In genomic region chr6:166999145-166999844, GRCh38 we compare ENCODE assay signal across 1 cellular context.
TF ChIP-seq lines count a peak whose summit lies in the region.

Gene CEP43, plus strand, starts transcription at chr6:166999397. Its CDS starts 16 bp downstream, at chr6:166999413.

TF ChIP-seq in HepG2, 621 proteins besides CTCF, POLR2A, EP300 and RAD21 (continued from another document and continues in another):
- TF ChIP-seq NFRKB (IDR thresholded peaks at IDR 0.05): no peak
- peak; percentile 83 for TF ChIP-seq SALL1 (CRISPR knock-in tag; IDR thresholded peaks at IDR 0.05)
- peak; percentile 75; the same call in 1 of the 2 replicates for TF ChIP-seq ZNF451 (CRISPR knock-in tag; IDR thresholded peaks at IDR 0.05)
- TF ChIP-seq SMYD3 (CRISPR knock-in tag; IDR thresholded peaks at IDR 0.05): no peak; the same call in 1 of the 2 replicates
- no peak; the same call in 1 of the 2 replicates for TF ChIP-seq MED13 (CRISPR knock-in tag; IDR thresholded peaks at IDR 0.05)
- TF ChIP-seq ATF4 (CRISPR knock-in tag; IDR thresholded peaks at IDR 0.05): no peak
- peak; percentile 76 for TF ChIP-seq YEATS4 (CRISPR knock-in tag; IDR thresholded peaks at IDR 0.05; ENCODE audit: borderline replicate concordance)
- no peak for TF ChIP-seq ZBTB46 (CRISPR knock-in tag; IDR thresholded peaks at IDR 0.05; ENCODE audit: borderline replicate concordance)
- peak; percentile 87 for TF ChIP-seq ZNF598 (CRISPR knock-in tag; IDR thresholded peaks at IDR 0.05; ENCODE audit: borderline replicate concordance)
- TF ChIP-seq ZKSCAN1 (IDR thresholded peaks at IDR 0.05; ENCODE audit: low read length): no peak
- peak; percentile 13 for TF ChIP-seq MYC (CRISPR knock-in tag; IDR thresholded peaks at IDR 0.05; ENCODE audit: borderline replicate concordance)
- TF ChIP-seq KLF15 (CRISPR knock-in tag; IDR thresholded peaks at IDR 0.05; ENCODE audit: borderline replicate concordance): peak; percentile 23; the same call in 1 of the 2 replicates
- no peak for TF ChIP-seq ZFP37 (CRISPR knock-in tag; IDR thresholded peaks at IDR 0.05; ENCODE audit: borderline replicate concordance)
- peak; percentile 77 for TF ChIP-seq KMT2A (CRISPR knock-in tag; IDR thresholded peaks at IDR 0.05)
- no peak for TF ChIP-seq CENPT (CRISPR knock-in tag; IDR thresholded peaks at IDR 0.05; ENCODE audit: low read depth)
- TF ChIP-seq, protein P1, sequence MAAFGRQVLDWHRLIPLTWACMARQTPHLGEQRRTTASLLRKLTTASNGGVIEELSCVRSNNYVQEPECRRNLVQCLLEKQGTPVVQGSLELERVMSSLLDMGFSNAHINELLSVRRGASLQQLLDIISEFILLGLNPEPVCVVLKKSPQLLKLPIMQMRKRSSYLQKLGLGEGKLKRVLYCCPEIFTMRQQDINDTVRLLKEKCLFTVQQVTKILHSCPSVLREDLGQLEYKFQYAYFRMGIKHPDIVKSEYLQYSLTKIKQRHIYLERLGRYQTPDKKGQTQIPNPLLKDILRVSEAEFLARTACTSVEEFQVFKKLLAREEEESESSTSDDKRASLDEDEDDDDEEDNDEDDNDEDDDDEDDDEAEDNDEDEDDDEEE (CRISPR knock-in tag; IDR thresholded peaks at IDR 0.05): no peak; the same call in 1 of the 2 replicates
- TF ChIP-seq ARHGAP35 (CRISPR knock-in tag; IDR thresholded peaks at IDR 0.05; ENCODE audit: borderline replicate concordance): peak; percentile 73
- TF ChIP-seq ZNF883 (CRISPR knock-in tag; IDR thresholded peaks at IDR 0.05; ENCODE audit: not compliant biosample characterization): no peak
- no peak for TF ChIP-seq ZNF605 (CRISPR knock-in tag; IDR thresholded peaks at IDR 0.05)
- TF ChIP-seq AGO1 (IDR thresholded peaks at IDR 0.05; ENCODE audit: low read depth, low read length, poor library complexity, severe bottlenecking): peak; percentile 97
- TF ChIP-seq ZBTB33 (CRISPR knock-in tag; IDR thresholded peaks at IDR 0.05): 0 out of 2 replicates have a peak, but pooled peaks have one; percentile 3
- TF ChIP-seq SMARCC2 (IDR thresholded peaks at IDR 0.05): no peak
- no peak for TF ChIP-seq ZZZ3 (CRISPR knock-in tag; IDR thresholded peaks at IDR 0.05; ENCODE audit: borderline replicate concordance)
- no peak for TF ChIP-seq SCMH1 (CRISPR knock-in tag; IDR thresholded peaks at IDR 0.05; ENCODE audit: borderline replicate concordance)
- TF ChIP-seq JUND (CRISPR knock-in tag; IDR thresholded peaks at IDR 0.05): no peak
- 0 out of 2 replicates have a peak, but pooled peaks have one; percentile 36 for TF ChIP-seq ZBTB26 (CRISPR knock-in tag; IDR thresholded peaks at IDR 0.05; ENCODE audit: borderline replicate concordance)
- TF ChIP-seq HOXA3 (CRISPR knock-in tag; IDR thresholded peaks at IDR 0.05): peak; percentile 94
- no peak for TF ChIP-seq ZNF761 (CRISPR knock-in tag; conservative IDR thresholded peaks at IDR 0.05)
- TF ChIP-seq MXD4 (CRISPR knock-in tag; IDR thresholded peaks at IDR 0.05): no peak; the same call in 1 of the 2 replicates
- peak; percentile 62 for TF ChIP-seq ATF3 (CRISPR knock-in tag; IDR thresholded peaks at IDR 0.05)
- peak; percentile 58; the same call in 1 of the 2 replicates for TF ChIP-seq ZNF160 (CRISPR knock-in tag; IDR thresholded peaks at IDR 0.05)
- TF ChIP-seq POLR2G (IDR thresholded peaks at IDR 0.05; ENCODE audit: low read depth, low read length): peak; percentile 96
- TF ChIP-seq SOX13 (IDR thresholded peaks at IDR 0.05): peak; percentile 50; the same call in 1 of the 2 replicates
- peak in 1 of 2 experiments; percentile 23; a peak in 1 of 4 replicates for TF ChIP-seq SOX13 (CRISPR knock-in tag; conservative IDR thresholded peaks at IDR 0.05 in 1 of 2, IDR thresholded peaks at IDR 0.05 in 1 of 2)
- TF ChIP-seq GATAD2A (CRISPR knock-in tag; IDR thresholded peaks at IDR 0.05): 0 out of 2 replicates have a peak, but pooled peaks have one; percentile 14
- TF ChIP-seq, protein P2, sequence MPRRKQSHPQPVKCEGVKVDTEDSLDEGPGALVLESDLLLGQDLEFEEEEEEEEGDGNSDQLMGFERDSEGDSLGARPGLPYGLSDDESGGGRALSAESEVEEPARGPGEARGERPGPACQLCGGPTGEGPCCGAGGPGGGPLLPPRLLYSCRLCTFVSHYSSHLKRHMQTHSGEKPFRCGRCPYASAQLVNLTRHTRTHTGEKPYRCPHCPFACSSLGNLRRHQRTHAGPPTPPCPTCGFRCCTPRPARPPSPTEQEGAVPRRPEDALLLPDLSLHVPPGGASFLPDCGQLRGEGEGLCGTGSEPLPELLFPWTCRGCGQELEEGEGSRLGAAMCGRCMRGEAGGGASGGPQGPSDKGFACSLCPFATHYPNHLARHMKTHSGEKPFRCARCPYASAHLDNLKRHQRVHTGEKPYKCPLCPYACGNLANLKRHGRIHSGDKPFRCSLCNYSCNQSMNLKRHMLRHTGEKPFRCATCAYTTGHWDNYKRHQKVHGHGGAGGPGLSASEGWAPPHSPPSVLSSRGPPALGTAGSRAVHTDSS (CRISPR knock-in tag; conservative IDR thresholded peaks at IDR 0.05): no peak
- TF ChIP-seq, protein P3, sequence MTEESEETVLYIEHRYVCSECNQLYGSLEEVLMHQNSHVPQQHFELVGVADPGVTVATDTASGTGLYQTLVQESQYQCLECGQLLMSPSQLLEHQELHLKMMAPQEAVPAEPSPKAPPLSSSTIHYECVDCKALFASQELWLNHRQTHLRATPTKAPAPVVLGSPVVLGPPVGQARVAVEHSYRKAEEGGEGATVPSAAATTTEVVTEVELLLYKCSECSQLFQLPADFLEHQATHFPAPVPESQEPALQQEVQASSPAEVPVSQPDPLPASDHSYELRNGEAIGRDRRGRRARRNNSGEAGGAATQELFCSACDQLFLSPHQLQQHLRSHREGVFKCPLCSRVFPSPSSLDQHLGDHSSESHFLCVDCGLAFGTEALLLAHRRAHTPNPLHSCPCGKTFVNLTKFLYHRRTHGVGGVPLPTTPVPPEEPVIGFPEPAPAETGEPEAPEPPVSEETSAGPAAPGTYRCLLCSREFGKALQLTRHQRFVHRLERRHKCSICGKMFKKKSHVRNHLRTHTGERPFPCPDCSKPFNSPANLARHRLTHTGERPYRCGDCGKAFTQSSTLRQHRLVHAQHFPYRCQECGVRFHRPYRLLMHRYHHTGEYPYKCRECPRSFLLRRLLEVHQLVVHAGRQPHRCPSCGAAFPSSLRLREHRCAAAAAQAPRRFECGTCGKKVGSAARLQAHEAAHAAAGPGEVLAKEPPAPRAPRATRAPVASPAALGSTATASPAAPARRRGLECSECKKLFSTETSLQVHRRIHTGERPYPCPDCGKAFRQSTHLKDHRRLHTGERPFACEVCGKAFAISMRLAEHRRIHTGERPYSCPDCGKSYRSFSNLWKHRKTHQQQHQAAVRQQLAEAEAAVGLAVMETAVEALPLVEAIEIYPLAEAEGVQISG (CRISPR knock-in tag; IDR thresholded peaks at IDR 0.05): peak; percentile 79
- TF ChIP-seq, protein P4, sequence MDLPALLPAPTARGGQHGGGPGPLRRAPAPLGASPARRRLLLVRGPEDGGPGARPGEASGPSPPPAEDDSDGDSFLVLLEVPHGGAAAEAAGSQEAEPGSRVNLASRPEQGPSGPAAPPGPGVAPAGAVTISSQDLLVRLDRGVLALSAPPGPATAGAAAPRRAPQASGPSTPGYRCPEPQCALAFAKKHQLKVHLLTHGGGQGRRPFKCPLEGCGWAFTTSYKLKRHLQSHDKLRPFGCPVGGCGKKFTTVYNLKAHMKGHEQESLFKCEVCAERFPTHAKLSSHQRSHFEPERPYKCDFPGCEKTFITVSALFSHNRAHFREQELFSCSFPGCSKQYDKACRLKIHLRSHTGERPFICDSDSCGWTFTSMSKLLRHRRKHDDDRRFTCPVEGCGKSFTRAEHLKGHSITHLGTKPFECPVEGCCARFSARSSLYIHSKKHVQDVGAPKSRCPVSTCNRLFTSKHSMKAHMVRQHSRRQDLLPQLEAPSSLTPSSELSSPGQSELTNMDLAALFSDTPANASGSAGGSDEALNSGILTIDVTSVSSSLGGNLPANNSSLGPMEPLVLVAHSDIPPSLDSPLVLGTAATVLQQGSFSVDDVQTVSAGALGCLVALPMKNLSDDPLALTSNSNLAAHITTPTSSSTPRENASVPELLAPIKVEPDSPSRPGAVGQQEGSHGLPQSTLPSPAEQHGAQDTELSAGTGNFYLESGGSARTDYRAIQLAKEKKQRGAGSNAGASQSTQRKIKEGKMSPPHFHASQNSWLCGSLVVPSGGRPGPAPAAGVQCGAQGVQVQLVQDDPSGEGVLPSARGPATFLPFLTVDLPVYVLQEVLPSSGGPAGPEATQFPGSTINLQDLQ (CRISPR knock-in tag; IDR thresholded peaks at IDR 0.05): peak; percentile 95
- TF ChIP-seq MEF2D (CRISPR knock-in tag; IDR thresholded peaks at IDR 0.05): no peak
- no peak for TF ChIP-seq ZNF33A (CRISPR knock-in tag; IDR thresholded peaks at IDR 0.05; ENCODE audit: borderline replicate concordance)
- no peak for TF ChIP-seq PCBP2 (optimal IDR thresholded peaks at IDR 0.05; ENCODE audit: low read depth, low read length, poor library complexity, severe bottlenecking)
- no peak; the same call in 1 of the 2 replicates for TF ChIP-seq FOXM1 (CRISPR knock-in tag; IDR thresholded peaks at IDR 0.05)
- no peak; the same call in none of the 2 replicates for TF ChIP-seq ZNF589 (CRISPR knock-in tag; conservative IDR thresholded peaks at IDR 0.05)
- TF ChIP-seq ZNF121 (CRISPR knock-in tag; IDR thresholded peaks at IDR 0.05): no peak
- no peak for TF ChIP-seq EHMT2 (IDR thresholded peaks at IDR 0.05; ENCODE audit: borderline replicate concordance, low read depth, low read length)
- peak; percentile 53; the same call in 1 of the 2 replicates for TF ChIP-seq MTA1 (CRISPR knock-in tag; IDR thresholded peaks at IDR 0.05; ENCODE audit: borderline replicate concordance)
- TF ChIP-seq, protein P5, sequence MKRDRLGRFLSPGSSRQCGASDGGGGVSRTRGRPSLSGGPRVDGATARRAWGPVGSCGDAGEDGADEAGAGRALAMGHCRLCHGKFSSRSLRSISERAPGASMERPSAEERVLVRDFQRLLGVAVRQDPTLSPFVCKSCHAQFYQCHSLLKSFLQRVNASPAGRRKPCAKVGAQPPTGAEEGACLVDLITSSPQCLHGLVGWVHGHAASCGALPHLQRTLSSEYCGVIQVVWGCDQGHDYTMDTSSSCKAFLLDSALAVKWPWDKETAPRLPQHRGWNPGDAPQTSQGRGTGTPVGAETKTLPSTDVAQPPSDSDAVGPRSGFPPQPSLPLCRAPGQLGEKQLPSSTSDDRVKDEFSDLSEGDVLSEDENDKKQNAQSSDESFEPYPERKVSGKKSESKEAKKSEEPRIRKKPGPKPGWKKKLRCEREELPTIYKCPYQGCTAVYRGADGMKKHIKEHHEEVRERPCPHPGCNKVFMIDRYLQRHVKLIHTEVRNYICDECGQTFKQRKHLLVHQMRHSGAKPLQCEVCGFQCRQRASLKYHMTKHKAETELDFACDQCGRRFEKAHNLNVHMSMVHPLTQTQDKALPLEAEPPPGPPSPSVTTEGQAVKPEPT (CRISPR knock-in tag; IDR thresholded peaks at IDR 0.05; ENCODE audit: low read depth): peak; percentile 55
- TF ChIP-seq RXRA (CRISPR knock-in tag; IDR thresholded peaks at IDR 0.05): peak; percentile 34; the same call in 1 of the 2 replicates
- TF ChIP-seq DRAP1 (CRISPR knock-in tag; IDR thresholded peaks at IDR 0.05): peak; percentile 74
- peak; percentile 20; the same call in 1 of the 2 replicates for TF ChIP-seq ZNF274 (CRISPR knock-in tag; IDR thresholded peaks at IDR 0.05)
- TF ChIP-seq ZNF564 (CRISPR knock-in tag; IDR thresholded peaks at IDR 0.05): peak; percentile 92
- TF ChIP-seq ZNF615 (CRISPR knock-in tag; IDR thresholded peaks at IDR 0.05; ENCODE audit: borderline replicate concordance): no peak
